In genomic region chr17:76049239-76049638, GRCh38 we compare ENCODE assay signal across 1 cellular context.
TF ChIP-seq lines count a peak whose summit lies in the region.

No MANE protein-coding gene starts in this region.

TF ChIP-seq in GM12891, 5 proteins besides CTCF, POLR2A, EP300 and RAD21 (continued from another document):
- TF ChIP-seq PAX5 (IDR thresholded peaks at IDR 0.05; ENCODE audit: insufficient read depth, low read length, severe bottlenecking) (no peak), POLR2AphosphoS5 (IDR thresholded peaks at IDR 0.05; ENCODE audit: low read depth, low read length) (no peak)
TF ChIP-seq in GM12891: peak in this region for 0.
